Comparison of ENCODE assay signal across 10 cellular contexts in the genomic region with DNA sequence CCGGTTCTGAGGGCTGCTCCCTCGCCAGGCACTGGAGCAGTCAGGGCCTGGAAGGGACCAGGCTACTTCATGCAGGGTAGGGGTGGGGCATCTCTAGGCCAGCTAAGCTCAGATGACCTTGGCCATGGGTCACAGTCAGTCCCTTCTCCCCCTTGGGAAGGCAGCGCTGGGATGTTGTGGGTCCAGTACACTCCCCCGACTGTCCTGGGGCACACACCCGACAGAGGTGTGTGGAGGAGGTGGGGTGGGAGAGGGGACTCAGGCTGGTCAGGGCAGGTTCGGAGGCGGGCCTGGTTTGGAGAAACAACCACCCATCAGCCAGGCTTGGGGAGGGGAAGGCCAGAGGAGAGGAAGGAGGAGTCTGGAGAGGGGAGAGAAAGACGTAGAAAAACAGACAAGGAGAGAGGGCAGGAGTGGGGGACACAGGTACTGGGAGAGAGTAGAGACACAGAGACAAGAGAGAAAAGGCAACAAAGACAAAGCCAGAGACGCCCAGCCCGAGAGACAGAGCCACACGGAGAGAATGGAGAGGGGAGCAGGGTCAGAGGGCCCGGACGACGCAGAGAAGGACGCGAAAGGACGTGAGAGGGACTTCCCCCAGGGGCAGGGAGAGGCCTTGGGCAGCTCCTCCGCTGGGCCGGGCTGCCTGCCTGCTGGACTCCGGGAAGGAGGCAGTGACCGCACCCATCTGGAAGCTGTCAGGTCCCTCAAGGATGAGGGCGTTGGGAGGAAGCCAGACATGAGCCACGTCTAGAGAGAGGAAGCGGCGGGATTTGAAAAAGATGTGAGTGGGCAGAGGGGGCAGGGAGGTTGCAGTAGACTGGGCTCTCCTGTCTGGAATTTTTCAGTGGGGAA. TPM values are rescaled to one million over a fixed set of nuclear protein-coding genes. Genes with fewer than 3 reads are reported as not detected.
A peak's percentile ranks its signal among the peaks of the same experiment; 100 is the strongest.
DNase-seq lines count a peak whose midpoint lies in the region; ATAC-seq and TF ChIP-seq lines count a peak whose summit lies in the region.
"Had no signal": no experiment of that assay in that cellular context is flagged by ENCODE, and none has a peak within 500 bp of the region (broad histone marks: within the 10 kb centered on the region; RNA-seq: fewer than 3 reads in every experiment).

No MANE protein-coding gene starts in this region.

- peak overlapping the region in 3 of 4 donors; percentile 21 to 59 (median 32) for H3K27ac ChIP-seq in sigmoid colon
- H3K27ac ChIP-seq in WERI-Rb-1: no peak overlapping the region
- H3K27ac ChIP-seq: HL-60 had no signal

- DNase-seq in ELF-1 (ENCODE audit: low read depth, low spot score) (peak; percentile 35), astrocyte of the spinal cord (ENCODE audit: low read depth, low spot score) (peak; percentile 39), hepatic stellate cell (ENCODE audit: low spot score) (peak; percentile 90), sigmoid colon (peak; percentile 92), NK-92 (lab: John Stamatoyannopoulos, UW; ENCODE audit: unreplicated experiment) (no peak), WERI-Rb-1 (no peak)
- DNase-seq: NCI-H2171 had no signal

- intact Hi-C loops in sigmoid colon (cut with DNase I): no loop called here

- no peaks in the 10 kb centered on the region for H3K36me3 ChIP-seq in sigmoid colon
- no peaks in the 10 kb centered on the region for H3K36me3 ChIP-seq in WERI-Rb-1

- 28 to 56% methylated on average over 25 of the region's 25 CpGs for WGBS in sigmoid colon, 2 donors

- H3K27me3 ChIP-seq in sigmoid colon (no peaks in the 10 kb centered on the region), WERI-Rb-1 (ENCODE audit: insufficient read depth, low read depth, severe bottlenecking) (no peaks in the 10 kb centered on the region)

- in situ Hi-C loops in astrocyte of the spinal cord (cut with HindIII; ENCODE audit: low sequenced_read_pairs): no loop called here

- TF ChIP-seq CTCF in astrocyte of the spinal cord (IDR thresholded peaks at IDR 0.05; ENCODE audit: low read depth, low read length) (no peak), sigmoid colon (IDR thresholded peaks at IDR 0.05) (no peak), WERI-Rb-1 (IDR thresholded peaks at IDR 0.05; ENCODE audit: low read depth, low read length) (no peak)

- no peak for TF ChIP-seq POLR2A in sigmoid colon (IDR thresholded peaks at IDR 0.05)

- no peak overlapping the region for H3K4me3 ChIP-seq in astrocyte of the spinal cord (ENCODE audit: low read depth, low read length)
- H3K4me3 ChIP-seq in sigmoid colon: no peak overlapping the region
- H3K4me3 ChIP-seq in WERI-Rb-1 (ENCODE audit: low read depth, low read length): no peak overlapping the region

- H3K4me1 ChIP-seq in sigmoid colon: peaks cover 0 to 15% (median 4%) of the 10 kb centered on the region in 4 donors

- H3K9me3 ChIP-seq in sigmoid colon (no peaks in the 10 kb centered on the region), WERI-Rb-1 (ENCODE audit: severe bottlenecking) (no peaks in the 10 kb centered on the region)

- no peak for ATAC-seq in GM19023 (IDR thresholded peaks at IDR 0.05; ENCODE audit: unreplicated experiment)
- no peak for ATAC-seq in GM18519 (IDR thresholded peaks at IDR 0.05; ENCODE audit: low FRiP score, unreplicated experiment)

- no peak for TF ChIP-seq EP300 in sigmoid colon (IDR thresholded peaks at IDR 0.05)

RNA-seq across cellular contexts. Expression of a gene that starts 30.6 kb away (rescaled TPM):
- 10 to 100 TPM; 12.8 to 20.8 (median 20.4) TPM for total RNA-seq in sigmoid colon
- 10 to 100 TPM; 16.2 to 24.6 (median 23.4) TPM for polyA plus RNA-seq in sigmoid colon

Comparison
In these comparisons a context has a peak if more than half of its experiments do, and no peak if none do; other contexts are left out.
1. DNase-seq: peak in ELF-1 (single experiment), astrocyte of the spinal cord (single experiment), hepatic stellate cell (single experiment) and sigmoid colon (single experiment); none in NK-92 (single experiment) and WERI-Rb-1 (single experiment).